Comparison of ENCODE assay signal across 29 cellular contexts in genomic region chr6:8558953-8559352, GRCh38.
"Had no signal": no experiment of that assay in that cellular context is flagged by ENCODE, and none has a peak within 500 bp of the region (broad histone marks: within the 10 kb centered on the region; RNA-seq: fewer than 3 reads in every experiment).

No MANE protein-coding gene starts in this region.

- ATAC-seq: effector memory CD8-positive, alpha-beta T cell; heart right ventricle; left lobe of liver; natural killer cell treated with Interleukin-12 subunit alpha and Interleukin-12 subunit beta and Interleukin-15 and Interleukin-18, amount 100 ng/mL, for 72 hours; sciatic nerve; stimulated activated effector memory CD8-positive, alpha-beta T cell treated with anti-CD3 and anti-CD28 coated beads, Interleukin-12 subunit alpha, Interleukin-12 subunit beta, amount 100 ng/mL, for 72 hours had no signal

- H2AFZ ChIP-seq: parathyroid adenoma had no signal

- H3K9me3 ChIP-seq: esophagus squamous epithelium, heart right ventricle, right atrium auricular region, stomach, testis, tibial nerve, upper lobe of left lung had no signal

- H3K27me3 ChIP-seq: esophagus squamous epithelium, heart right ventricle, right atrium auricular region, stomach, testis, tibial nerve, upper lobe of left lung had no signal

- H3K79me2 ChIP-seq: parathyroid adenoma had no signal

- FAIRE-seq: endometrium, urothelium cell line had no signal

- H3K4me3 ChIP-seq: esophagus squamous epithelium, heart right ventricle, lung, right atrium auricular region, smooth muscle cell, stomach, testis, tibial nerve, upper lobe of left lung had no signal

- H3K9ac ChIP-seq: parathyroid adenoma had no signal

- H3K4me2 ChIP-seq: smooth muscle cell had no signal

- DNase-seq: cortex of kidney; effector memory CD8-positive, alpha-beta T cell; erythroblast; esophagus squamous epithelium; foreskin melanocyte; glutamatergic neuron; heart right ventricle; hypothalamus; immature natural killer cell; islet precursor cell; naive B cell; stimulated activated CD4-positive, alpha-beta T cell treated with anti-CD3 and anti-CD28 coated beads, Interleukin-12 subunit alpha, Interleukin-12 subunit beta, amount 100 ng/mL, for 4 hours; stimulated activated CD4-positive, alpha-beta T cell treated with anti-CD3 and anti-CD28 coated beads, Interleukin-1b, Interleukin-23, amount 100 ng/mL, for 48 hours; stimulated activated CD4-positive, alpha-beta T cell treated with anti-CD3 and anti-CD28 coated beads, Interleukin-4, amount 100 ng/mL, for 1 hour; stimulated activated naive CD4-positive, alpha-beta T cell treated with Interleukin-2 at 50 U/mL for 16 hours; stomach; testis; upper lobe of left lung had no signal

- H3K4me1 ChIP-seq: esophagus squamous epithelium, heart right ventricle, parathyroid adenoma, right atrium auricular region, stomach, testis, tibial nerve, upper lobe of left lung had no signal

- H3K36me3 ChIP-seq: esophagus squamous epithelium, heart right ventricle, right atrium auricular region, stomach, tibial nerve, upper lobe of left lung had no signal

- H3K27ac ChIP-seq: esophagus squamous epithelium, heart right ventricle, parathyroid adenoma, right atrium auricular region, stomach, testis, tibial nerve, upper lobe of left lung had no signal
